ENCODE assay signal across 1 cellular context in the genomic region with DNA sequence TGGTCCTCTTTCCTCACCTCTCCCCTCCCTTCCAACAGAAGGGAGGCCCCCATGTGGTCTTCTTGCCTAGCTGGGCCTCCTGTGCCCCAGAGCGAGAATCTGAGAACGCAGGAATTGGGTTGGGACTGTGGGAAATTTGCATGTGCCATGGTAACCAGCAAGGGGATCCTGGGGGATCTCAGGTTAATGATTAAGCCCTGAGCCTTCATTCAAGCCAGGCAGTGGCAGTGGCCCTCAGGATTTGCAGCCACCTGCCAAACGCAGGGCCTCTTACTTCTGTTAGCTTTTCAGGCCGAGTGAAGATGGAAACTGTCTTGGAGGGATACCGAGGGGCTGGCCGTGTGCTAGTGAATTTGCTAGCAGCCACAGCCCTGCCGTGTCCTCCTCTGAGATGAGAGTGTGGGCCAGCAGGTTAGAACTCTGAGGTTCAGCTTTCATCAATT.
TF ChIP-seq lines count a peak whose summit lies in the region.

No MANE protein-coding gene starts in this region.

TF ChIP-seq in GM12878, 131 proteins besides CTCF, POLR2A, EP300 and RAD21 (continues in another document):
- no peak for TF ChIP-seq REST (IDR thresholded peaks at IDR 0.05; ENCODE audit: low read depth, low read length)
- peak in 1 of 2 experiments; percentile 19; a peak in 1 of 4 replicates for TF ChIP-seq BHLHE40 (IDR thresholded peaks at IDR 0.05; ENCODE audit: borderline replicate concordance in 1 of 2, low read depth in 2 of 2, low read length in 1 of 2)
- TF ChIP-seq ZBTB33 (IDR thresholded peaks at IDR 0.05) = no peak
- no peak for TF ChIP-seq PAX8 (IDR thresholded peaks at IDR 0.05)
- TF ChIP-seq SMARCA5 (IDR thresholded peaks at IDR 0.05) = peak; percentile 15; the same call in 1 of the 2 replicates
- TF ChIP-seq, protein P1, sequence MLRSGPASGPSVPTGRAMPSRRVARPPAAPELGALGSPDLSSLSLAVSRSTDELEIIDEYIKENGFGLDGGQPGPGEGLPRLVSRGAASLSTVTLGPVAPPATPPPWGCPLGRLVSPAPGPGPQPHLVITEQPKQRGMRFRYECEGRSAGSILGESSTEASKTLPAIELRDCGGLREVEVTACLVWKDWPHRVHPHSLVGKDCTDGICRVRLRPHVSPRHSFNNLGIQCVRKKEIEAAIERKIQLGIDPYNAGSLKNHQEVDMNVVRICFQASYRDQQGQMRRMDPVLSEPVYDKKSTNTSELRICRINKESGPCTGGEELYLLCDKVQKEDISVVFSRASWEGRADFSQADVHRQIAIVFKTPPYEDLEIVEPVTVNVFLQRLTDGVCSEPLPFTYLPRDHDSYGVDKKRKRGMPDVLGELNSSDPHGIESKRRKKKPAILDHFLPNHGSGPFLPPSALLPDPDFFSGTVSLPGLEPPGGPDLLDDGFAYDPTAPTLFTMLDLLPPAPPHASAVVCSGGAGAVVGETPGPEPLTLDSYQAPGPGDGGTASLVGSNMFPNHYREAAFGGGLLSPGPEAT (IDR thresholded peaks at IDR 0.05; ENCODE audit: low read depth) = peak; percentile 36; the same call in 1 of the 2 replicates
- TF ChIP-seq SUZ12 (IDR thresholded peaks at IDR 0.05; ENCODE audit: unreplicated experiment) = no peak
- TF ChIP-seq YY1 (IDR thresholded peaks at IDR 0.05; ENCODE audit: low read depth, low read length) = 0 out of 2 replicates have a peak, but pooled peaks have one; percentile 10
- peak; percentile 89; the same call in 2 of the 3 replicates for TF ChIP-seq POU2F2 (IDR thresholded peaks at IDR 0.05; ENCODE audit: borderline replicate concordance, low read depth, low read length)
- TF ChIP-seq HDGF (IDR thresholded peaks at IDR 0.05) = no peak
- TF ChIP-seq CEBPZ (IDR thresholded peaks at IDR 0.05; ENCODE audit: low read depth, low read length) = no peak
- TF ChIP-seq TARDBP (IDR thresholded peaks at IDR 0.05; ENCODE audit: borderline replicate concordance) = no peak
- TF ChIP-seq FOS (IDR thresholded peaks at IDR 0.05; ENCODE audit: borderline replicate concordance, extremely low read depth, insufficient read length) = no peak
- no peak for TF ChIP-seq RFX5 (IDR thresholded peaks at IDR 0.05; ENCODE audit: low read depth, low read length)
- TF ChIP-seq CBFB (IDR thresholded peaks at IDR 0.05; ENCODE audit: low read depth) = no peak
- no peak for TF ChIP-seq USF2 (IDR thresholded peaks at IDR 0.05; ENCODE audit: borderline replicate concordance, low read depth, low read length)
- TF ChIP-seq IKZF2 (IDR thresholded peaks at IDR 0.05) = peak; percentile 68 to 69; a peak in 3 of 4 replicates
- TF ChIP-seq, protein P2, sequence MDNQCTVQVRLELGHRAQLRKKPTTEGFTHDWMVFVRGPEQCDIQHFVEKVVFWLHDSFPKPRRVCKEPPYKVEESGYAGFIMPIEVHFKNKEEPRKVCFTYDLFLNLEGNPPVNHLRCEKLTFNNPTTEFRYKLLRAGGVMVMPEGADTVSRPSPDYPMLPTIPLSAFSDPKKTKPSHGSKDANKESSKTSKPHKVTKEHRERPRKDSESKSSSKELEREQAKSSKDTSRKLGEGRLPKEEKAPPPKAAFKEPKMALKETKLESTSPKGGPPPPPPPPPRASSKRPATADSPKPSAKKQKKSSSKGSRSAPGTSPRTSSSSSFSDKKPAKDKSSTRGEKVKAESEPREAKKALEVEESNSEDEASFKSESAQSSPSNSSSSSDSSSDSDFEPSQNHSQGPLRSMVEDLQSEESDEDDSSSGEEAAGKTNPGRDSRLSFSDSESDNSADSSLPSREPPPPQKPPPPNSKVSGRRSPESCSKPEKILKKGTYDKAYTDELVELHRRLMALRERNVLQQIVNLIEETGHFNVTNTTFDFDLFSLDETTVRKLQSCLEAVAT (IDR thresholded peaks at IDR 0.05) = no peak
- no peak for TF ChIP-seq JUND (IDR thresholded peaks at IDR 0.05; ENCODE audit: low read depth, low read length)
- no peak for TF ChIP-seq ZNF384 (IDR thresholded peaks at IDR 0.05; ENCODE audit: borderline replicate concordance, low read depth, low read length)
- no peak for TF ChIP-seq ESRRA (IDR thresholded peaks at IDR 0.05; ENCODE audit: low read length)
- no peak for TF ChIP-seq EZH2 (IDR thresholded peaks at IDR 0.05; ENCODE audit: borderline replicate concordance, control insufficient read depth, low read depth, low read length)
- no peak for TF ChIP-seq USF1 (IDR thresholded peaks at IDR 0.05; ENCODE audit: borderline replicate concordance, extremely low read length, insufficient read depth, low read depth, low read length)
- TF ChIP-seq TCF7 (IDR thresholded peaks at IDR 0.05; ENCODE audit: borderline replicate concordance) = no peak
- TF ChIP-seq IKZF1 (conservative IDR thresholded peaks at IDR 0.05) = peak; percentile 75
- 0 out of 2 replicates have a peak, but pooled peaks have one; percentile 32 for TF ChIP-seq STAT1 (conservative IDR thresholded peaks at IDR 0.05)
- 0 out of 2 replicates have a peak, but pooled peaks have one; percentile 21 for TF ChIP-seq RB1 (IDR thresholded peaks at IDR 0.05; ENCODE audit: borderline replicate concordance)
- TF ChIP-seq KAT2A (conservative IDR thresholded peaks at IDR 0.05; ENCODE audit: control insufficient read depth, low read depth, low read length) = no peak
- no peak for TF ChIP-seq BCLAF1 (IDR thresholded peaks at IDR 0.05)
- TF ChIP-seq TCF12 (IDR thresholded peaks at IDR 0.05; ENCODE audit: low read depth, low read length) = 0 out of 2 replicates have a peak, but pooled peaks have one; percentile 20
- TF ChIP-seq MTA2 (IDR thresholded peaks at IDR 0.05; ENCODE audit: low read depth) = peak; percentile 8; the same call in 1 of the 2 replicates
- no peak for TF ChIP-seq RELA (IDR thresholded peaks at IDR 0.05; ENCODE audit: borderline replicate concordance, partially characterized antibody)
- no peak for TF ChIP-seq SUPT20H (IDR thresholded peaks at IDR 0.05; ENCODE audit: borderline replicate concordance, control insufficient read depth, low read depth, low read length)
- TF ChIP-seq RUNX3 (IDR thresholded peaks at IDR 0.05; ENCODE audit: low read length) = no peak
- TF ChIP-seq, protein P3, sequence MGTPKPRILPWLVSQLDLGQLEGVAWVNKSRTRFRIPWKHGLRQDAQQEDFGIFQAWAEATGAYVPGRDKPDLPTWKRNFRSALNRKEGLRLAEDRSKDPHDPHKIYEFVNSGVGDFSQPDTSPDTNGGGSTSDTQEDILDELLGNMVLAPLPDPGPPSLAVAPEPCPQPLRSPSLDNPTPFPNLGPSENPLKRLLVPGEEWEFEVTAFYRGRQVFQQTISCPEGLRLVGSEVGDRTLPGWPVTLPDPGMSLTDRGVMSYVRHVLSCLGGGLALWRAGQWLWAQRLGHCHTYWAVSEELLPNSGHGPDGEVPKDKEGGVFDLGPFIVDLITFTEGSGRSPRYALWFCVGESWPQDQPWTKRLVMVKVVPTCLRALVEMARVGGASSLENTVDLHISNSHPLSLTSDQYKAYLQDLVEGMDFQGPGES (IDR thresholded peaks at IDR 0.05) = no peak
- TF ChIP-seq RBBP5 (conservative IDR thresholded peaks at IDR 0.05) = no peak
- TF ChIP-seq JUNB (IDR thresholded peaks at IDR 0.05) = no peak
